Comparison of ENCODE assay signal across 2 cellular contexts in the genomic region with DNA sequence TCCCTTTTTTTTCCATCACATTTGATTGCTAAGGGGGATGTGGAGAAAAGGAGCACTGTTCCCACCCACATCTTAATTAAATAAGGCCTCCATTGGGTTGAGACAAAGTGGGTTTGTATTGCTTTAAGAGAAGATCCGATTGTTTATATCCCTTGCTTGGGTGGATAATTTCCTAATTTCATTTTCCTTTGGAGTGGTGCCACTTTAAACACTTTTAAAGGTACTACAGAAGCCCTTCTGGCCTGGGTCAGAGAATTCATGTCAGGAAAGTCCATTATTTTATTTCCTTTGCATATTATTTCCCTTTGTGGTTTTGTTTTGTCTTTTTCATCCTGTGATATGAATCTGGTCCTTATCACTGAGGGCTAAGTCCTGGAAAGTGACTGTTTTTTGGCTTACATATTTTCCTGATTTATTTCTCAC.
A peak's percentile ranks its signal among the peaks of the same experiment; 100 is the strongest.
TF ChIP-seq lines count a peak whose summit lies in the region.

No MANE protein-coding gene starts in this region.

TF ChIP-seq in IMR-90, 13 proteins besides CTCF, POLR2A, EP300 and RAD21:
- TF ChIP-seq NFE2L2 (IDR thresholded peaks at IDR 0.05; ENCODE audit: low read depth, low read length) (no peak), USF2 (IDR thresholded peaks at IDR 0.05; ENCODE audit: low read depth, low read length) (no peak)

TF ChIP-seq in endothelial cell of umbilical vein, 7 proteins besides CTCF, POLR2A, EP300 and RAD21:
- TF ChIP-seq FOS (IDR thresholded peaks at IDR 0.05; ENCODE audit: borderline replicate concordance, insufficient read depth, low read length) (no peak), EZH2 (IDR thresholded peaks at IDR 0.05; ENCODE audit: borderline replicate concordance, low read depth, low read length, severe bottlenecking) (no peak), GATA2 (IDR thresholded peaks at IDR 0.05; ENCODE audit: insufficient read depth, insufficient read length, low read depth, low read length) (peak; percentile 91), POLR2AphosphoS5 (IDR thresholded peaks at IDR 0.05; ENCODE audit: insufficient read depth, low read depth, low read length) (peak; percentile 71), JUN (IDR thresholded peaks at IDR 0.05; ENCODE audit: borderline replicate concordance, insufficient read depth, insufficient read length, low read depth) (no peak), MYC (IDR thresholded peaks at IDR 0.05; ENCODE audit: low read depth, low read length) (no peak)
- TF ChIP-seq, protein P1, sequence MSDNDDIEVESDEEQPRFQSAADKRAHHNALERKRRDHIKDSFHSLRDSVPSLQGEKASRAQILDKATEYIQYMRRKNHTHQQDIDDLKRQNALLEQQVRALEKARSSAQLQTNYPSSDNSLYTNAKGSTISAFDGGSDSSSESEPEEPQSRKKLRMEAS (IDR thresholded peaks at IDR 0.05; ENCODE audit: insufficient read depth, insufficient read length), result no peak
